ENCODE assay signal across 8 cellular contexts in genomic region chr19:57477191-57478008, GRCh38. TPM values are rescaled to one million over a fixed set of nuclear protein-coding genes. Genes with fewer than 3 reads are reported as not detected.
DNase-seq lines count a peak whose midpoint lies in the region; ATAC-seq and FAIRE-seq lines count a peak whose summit lies in the region.

TSS of gene ZNF772 (minus strand) at chr19:57477566. CDS start at chr19:57477309, 257 bp downstream.

- peaks cover 12 to 43% of the 10 kb centered on the region in 2 donors for H3K9me3 ChIP-seq in CD4-positive, alpha-beta memory T cell (ENCODE audit: control insufficient read depth in 1 of 2, low read length in 2 of 2)

- H3K36me3 ChIP-seq in CD4-positive, alpha-beta memory T cell (ENCODE audit: insufficient read depth, low read length) = peaks cover 8% of the 10 kb centered on the region

- POLR2A ChIA-PET in CD4-positive, alpha-beta memory T cell (lab: Charles Lee; ENCODE audit: partially characterized antibody) = interaction anchor here (1.0 to 2.0 kb wide), 6 partner anchors 9 to 106 kb away, joined by 3 to 4 read pairs (median 4); partner anchors contain the start of genes ZIK1, ZNF419 and ZNF773

- H3K4me1 ChIP-seq in CD4-positive, alpha-beta memory T cell (ENCODE audit: insufficient read depth, low read length) = peaks cover 8% of the 10 kb centered on the region

- intact Hi-C loops in CD4-positive, alpha-beta memory T cell (cut with micrococcal nuclease) = loop anchor here (1.0 kb wide), 4 partner anchors 10 to 156 kb away; partner anchors contain the start of genes ZNF211, ZNF419, ZNF549 and ZNF749

- FAIRE-seq in endometrium (lab: Jason Lieb, UNC) = peak; percentile 82

- peak within 1 kb of the TSS; percentile 61 for H3K27ac ChIP-seq in CD4-positive, alpha-beta memory T cell (ENCODE audit: low read depth, low read length)

- peak within 1 kb of the TSS; percentile 26 to 95 (median 90) for H3K27ac Mint-ChIP-seq in CD4-positive, alpha-beta memory T cell

- peaks cover 0 to 2% of the 10 kb centered on the region in 2 donors for H3K27me3 Mint-ChIP-seq in CD4-positive, alpha-beta memory T cell

- peak within 1 kb of the TSS; percentile 36 to 89 for H3K4me3 ChIP-seq in CD4-positive, alpha-beta memory T cell (ENCODE audit: low read length in 2 of 2)

- ATAC-seq in GM19395 (IDR thresholded peaks at IDR 0.05; ENCODE audit: unreplicated experiment) (peak; percentile 99), HG03565 (IDR thresholded peaks at IDR 0.05; ENCODE audit: unreplicated experiment) (peak; percentile 92)

- H3K36me3 Mint-ChIP-seq in CD4-positive, alpha-beta memory T cell = peaks cover 49 to 60% of the 10 kb centered on the region in 2 donors

- H3K4me3 Mint-ChIP-seq in CD4-positive, alpha-beta memory T cell = peak within 1 kb of the TSS; percentile 86 to 98 (median 92)

- H3K4me1 Mint-ChIP-seq in CD4-positive, alpha-beta memory T cell = peaks cover 4 to 19% (median 14%) of the 10 kb centered on the region in 4 donors

- H3K9me3 Mint-ChIP-seq in CD4-positive, alpha-beta memory T cell = peaks cover 6 to 78% (median 75%) of the 10 kb centered on the region in 8 donors

- H3K27me3 ChIP-seq in CD4-positive, alpha-beta memory T cell (ENCODE audit: insufficient read depth, low read length) = no peaks in the 10 kb centered on the region

- peak; percentile 86 to 96 (median 89) for DNase-seq in CD4-positive, alpha-beta memory T cell
- peak; percentile 88 for DNase-seq in NCI-H82 treated with DMSO at 0.1 percent for 48 hours (lab: John Stamatoyannopoulos, UW; ENCODE audit: unreplicated experiment)
- peak; percentile 73 for DNase-seq in activated CD8-positive, alpha-beta memory T cell treated with anti-CD3 and anti-CD28 coated beads, Interleukin-2, amount 50 U/mL, for 1 hour (ENCODE audit: extremely low read depth)
- DNase-seq in mesenteric fat pad (ENCODE audit: low spot score) = peak; percentile 94
- DNase-seq in stimulated activated CD8-positive, alpha-beta memory T cell treated with anti-CD3 and anti-CD28 coated beads, Interleukin-15, amount 100 ng/mL, for 1 hour (ENCODE audit: low read depth) = peak; percentile 69

- CTCF ChIA-PET in CD4-positive, alpha-beta memory T cell (lab: Charles Lee; ENCODE audit: partially characterized antibody) = no interaction called here

RNA-seq across cellular contexts. Expression of gene ZNF772, which starts in this region (rescaled TPM):
- total RNA-seq in CD4-positive, alpha-beta memory T cell = 10 to 100 TPM; 12.8 to 17.4 TPM
- 1 to 10 TPM; 2.0 to 2.8 TPM for polyA plus RNA-seq in CD4-positive, alpha-beta memory T cell
- total RNA-seq in mesenteric fat pad = 7.6 TPM

Comparison
In these comparisons a context has a peak if more than half of its experiments do, and no peak if none do; other contexts are left out.
1. Peak in every context shown above with its lines: DNase-seq, ATAC-seq, H3K4me3 ChIP-seq and H3K27ac ChIP-seq.